In the genomic region with DNA sequence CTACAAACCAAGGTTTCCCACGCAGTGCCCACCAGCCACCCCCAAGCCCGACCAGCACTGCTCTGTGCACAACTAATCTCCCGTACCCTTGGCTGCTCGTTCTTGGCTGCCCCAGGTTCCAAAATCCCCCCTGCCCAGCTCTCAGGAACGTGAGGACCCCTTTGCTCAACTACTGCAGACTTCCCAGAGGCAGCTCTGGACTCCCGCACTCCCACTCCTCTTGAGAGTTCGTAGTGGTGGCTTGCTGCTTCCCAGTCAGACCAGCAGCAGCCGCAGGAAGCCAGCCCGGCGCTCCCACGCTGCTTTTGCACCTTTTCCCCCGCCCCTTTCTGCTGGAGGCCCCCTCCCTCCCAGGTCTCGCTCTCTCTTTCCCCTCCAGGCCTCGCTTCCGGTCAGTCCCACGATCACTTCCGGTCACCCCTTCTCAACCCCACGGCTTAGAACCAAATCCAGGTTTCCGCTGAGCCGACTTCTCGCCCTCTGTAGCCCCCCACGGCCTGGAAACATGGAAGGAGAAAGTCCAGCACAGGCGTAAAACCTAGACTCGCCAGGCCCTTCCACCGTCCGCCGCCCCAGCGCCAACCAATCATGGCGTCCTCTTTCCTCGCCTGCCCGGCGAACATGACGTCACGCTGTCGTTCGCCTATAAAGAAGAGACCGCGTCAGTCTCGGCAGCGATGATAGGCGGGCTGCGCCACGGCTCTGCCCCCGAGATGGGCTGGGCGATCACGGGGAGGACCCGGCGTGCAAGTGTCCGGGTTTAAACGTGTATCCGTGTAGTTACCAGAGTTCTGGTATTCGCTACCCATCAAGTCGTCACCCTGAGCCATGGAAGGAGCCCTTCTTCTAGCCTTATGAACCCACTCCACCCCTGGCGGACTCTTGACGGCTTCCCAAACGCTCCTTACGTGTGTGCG, we compare ENCODE assay signal across 8 cellular contexts. TPM values are rescaled to one million over a fixed set of nuclear protein-coding genes. Genes with fewer than 3 reads are reported as not detected.
A peak's percentile ranks its signal among the peaks of the same experiment; 100 is the strongest.
DNase-seq lines count a peak whose midpoint lies in the region; ATAC-seq, FAIRE-seq and TF ChIP-seq lines count a peak whose summit lies in the region.

A gene with protein sequence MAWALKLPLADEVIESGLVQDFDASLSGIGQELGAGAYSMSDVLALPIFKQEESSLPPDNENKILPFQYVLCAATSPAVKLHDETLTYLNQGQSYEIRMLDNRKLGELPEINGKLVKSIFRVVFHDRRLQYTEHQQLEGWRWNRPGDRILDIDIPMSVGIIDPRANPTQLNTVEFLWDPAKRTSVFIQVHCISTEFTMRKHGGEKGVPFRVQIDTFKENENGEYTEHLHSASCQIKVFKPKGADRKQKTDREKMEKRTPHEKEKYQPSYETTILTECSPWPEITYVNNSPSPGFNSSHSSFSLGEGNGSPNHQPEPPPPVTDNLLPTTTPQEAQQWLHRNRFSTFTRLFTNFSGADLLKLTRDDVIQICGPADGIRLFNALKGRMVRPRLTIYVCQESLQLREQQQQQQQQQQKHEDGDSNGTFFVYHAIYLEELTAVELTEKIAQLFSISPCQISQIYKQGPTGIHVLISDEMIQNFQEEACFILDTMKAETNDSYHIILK (minus strand): TSS at position 621 of the 917 bp plus-strand sequence. CDS start 713 bp downstream, outside the sequence.

- peak within 1 kb of the TSS; percentile 96 for H3K27ac ChIP-seq in VCaP
- peak within 1 kb of the TSS; percentile 99 for H3K27ac ChIP-seq in iPS-18a (ENCODE audit: low read length)

- in situ Hi-C loops in T47D (cut with HindIII; ENCODE audit: low pct_unique_long_range_greater_than_20kb, low sequenced_read_pairs): no loop called here

- no peaks in the 10 kb centered on the region for H3K4me1 ChIP-seq in iPS-18a (ENCODE audit: control insufficient read depth, low read depth, low read length)
- peaks cover 4% of the 10 kb centered on the region for H3K4me1 ChIP-seq in skeletal muscle satellite cell (ENCODE audit: control insufficient read depth, insufficient read depth, low read length)

- peak; percentile 94 for DNase-seq in NCI-H2196 treated with DMSO at 0.1 percent for 48 hours (lab: John Stamatoyannopoulos, UW; ENCODE audit: unreplicated experiment)
- peak; percentile 79 to 97 for DNase-seq in T47D (ENCODE audit: low read depth in 1 of 2, low spot score in 1 of 2)

- H3K36me3 ChIP-seq in iPS-18a (ENCODE audit: control insufficient read depth, low read depth, low read length) (no peaks in the 10 kb centered on the region), skeletal muscle satellite cell (ENCODE audit: insufficient read depth, low read length) (no peaks in the 10 kb centered on the region)

- H3K9me3 ChIP-seq in iPS-18a (ENCODE audit: control insufficient read depth, low read depth, low read length): no peaks in the 10 kb centered on the region
- H3K9me3 ChIP-seq in skeletal muscle satellite cell (replicated peaks; ENCODE audit: low read length): no peaks in the 10 kb centered on the region

- no peak for TF ChIP-seq CTCF in VCaP (conservative IDR thresholded peaks at IDR 0.05)

- peak; percentile 93 for ATAC-seq in GM18861 (IDR thresholded peaks at IDR 0.05; ENCODE audit: unreplicated experiment)
- ATAC-seq in HG03095 (IDR thresholded peaks at IDR 0.05; ENCODE audit: unreplicated experiment): peak; percentile 92

- H3K9ac ChIP-seq in iPS-18a (ENCODE audit: low read length) (peak within 1 kb of the TSS; percentile 89), skeletal muscle satellite cell (ENCODE audit: low read depth, low read length) (peak within 1 kb of the TSS; percentile 96)

- FAIRE-seq in A204.1 (lab: Jason Lieb, UNC): peak; percentile 83

- H3K4me3 ChIP-seq in iPS-18a (ENCODE audit: low read length) (peak within 1 kb of the TSS; percentile 92), skeletal muscle satellite cell (ENCODE audit: low read length) (peak within 1 kb of the TSS; percentile 84)

- H3K27me3 ChIP-seq in iPS-18a (ENCODE audit: control insufficient read depth, insufficient read depth, low read length) (no peaks in the 10 kb centered on the region), skeletal muscle satellite cell (ENCODE audit: control insufficient read depth, insufficient read depth, low read length) (no peaks in the 10 kb centered on the region)

- peak within 1 kb of the TSS; percentile 89 for H3K4me2 ChIP-seq in skeletal muscle satellite cell (ENCODE audit: low read length)

RNA-seq across cellular contexts. Expression of the gene that starts here (rescaled TPM):
- 6.8 TPM in 2 replicates for total RNA-seq in skeletal muscle satellite cell (2012; rRNA removed)

Comparison
In these comparisons a context has a peak if more than half of its experiments do, and no peak if none do; other contexts are left out.
1. Peak in every context shown above with its lines: DNase-seq, ATAC-seq, H3K4me3 ChIP-seq and H3K27ac ChIP-seq.